Comparison of ENCODE assay signal across 8 cellular contexts in genomic region chr9:121650220-121651013, GRCh38. TPM values are rescaled to one million over a fixed set of nuclear protein-coding genes. Genes with fewer than 3 reads are reported as not detected.
DNase-seq lines count a peak whose midpoint lies in the region; ATAC-seq and TF ChIP-seq lines count a peak whose summit lies in the region.

No MANE protein-coding gene starts in this region.

- H3K9me3 ChIP-seq in body of pancreas (no peaks in the 10 kb centered on the region), lower lobe of right lung (no peaks in the 10 kb centered on the region), thoracic aorta (no peaks in the 10 kb centered on the region)

- H3K4me1 ChIP-seq in body of pancreas (peaks cover 62% of the 10 kb centered on the region), lower lobe of right lung (peaks cover 48% of the 10 kb centered on the region), thoracic aorta (ENCODE audit: control insufficient read depth in 1 of 2, low read depth in 2 of 2) (peaks cover 16 to 29% of the 10 kb centered on the region in 2 donors)

- WGBS in body of pancreas, 2 donors, result 10 to 12% methylated on average over 13 to 15 of the region's 15 CpGs

- no peak overlapping the region for H3K4me3 ChIP-seq in body of pancreas
- peak overlapping the region; percentile 63 for H3K4me3 ChIP-seq in lower lobe of right lung
- H3K4me3 ChIP-seq in thoracic aorta, result peak overlapping the region; percentile 82

- DNase-seq in GDM1 (lab: John Stamatoyannopoulos, UW) (peak; percentile 68), NCI-H1694 treated with DMSO at 0.1 percent for 48 hours (lab: John Stamatoyannopoulos, UW) (peak; percentile 40), body of pancreas (peak; percentile 46 to 62 (median 48)), lower lobe of right lung (no peak), thoracic aorta (ENCODE audit: low spot score) (no peak), dedifferentiated amniotic fluid mesenchymal stem cell (ENCODE audit: extremely low spot score) (no peak)

- intact Hi-C loops in body of pancreas (cut with DNase I) (no loop called here), lower lobe of right lung (cut with DNase I) (no loop called here)

- TF ChIP-seq CTCF in body of pancreas (IDR thresholded peaks at IDR 0.05) (no peak), lower lobe of right lung (IDR thresholded peaks at IDR 0.05) (no peak), thoracic aorta (IDR thresholded peaks at IDR 0.05) (no peak)

- ATAC-seq in body of pancreas, result peak; percentile 22
- peak; percentile 50 to 52 for ATAC-seq in lower lobe of right lung
- no peak for ATAC-seq in thoracic aorta (ENCODE audit: insufficient number of reproducible peaks, low FRiP score, low read depth)
- ATAC-seq in HG03280 (IDR thresholded peaks at IDR 0.05; ENCODE audit: unreplicated experiment), result no peak
- ATAC-seq in GM21619 (IDR thresholded peaks at IDR 0.05; ENCODE audit: unreplicated experiment), result no peak

- peak overlapping the region; percentile 11 to 70 (median 62) for H3K27ac ChIP-seq in body of pancreas
- H3K27ac ChIP-seq in lower lobe of right lung, result no peak overlapping the region
- H3K27ac ChIP-seq in thoracic aorta, result no peak overlapping the region

- no peak for TF ChIP-seq POLR2A in body of pancreas (IDR thresholded peaks at IDR 0.05)

- H3K27me3 ChIP-seq in body of pancreas (no peaks in the 10 kb centered on the region), lower lobe of right lung (ENCODE audit: low read depth) (peaks cover 16% of the 10 kb centered on the region), thoracic aorta (replicated peaks; ENCODE audit: insufficient read depth) (no peaks in the 10 kb centered on the region)

- H3K36me3 ChIP-seq in body of pancreas (replicated peaks in 1 of 2; ENCODE audit: insufficient read depth in 1 of 2, low read depth in 2 of 2) (no peaks in the 10 kb centered on the region), lower lobe of right lung (no peaks in the 10 kb centered on the region), thoracic aorta (no peaks in the 10 kb centered on the region)

RNA-seq across cellular contexts. Expression of gene DAB2IP, which starts 1.0 kb away (rescaled TPM):
- total RNA-seq in body of pancreas (10 to 100 TPM; 25.2 to 34.9 TPM), lower lobe of right lung (54.1 TPM), thoracic aorta (100 to 1,000 TPM in 1 of 2 donors, 10 to 100 TPM in 1; 87.4 to 104 TPM)

Comparison
In these comparisons a context has a peak if more than half of its experiments do, and no peak if none do; other contexts are left out.
1. DNase-seq: peak in GDM1 (single experiment), NCI-H1694 treated with DMSO at 0.1 percent for 48 hours (single experiment) and body of pancreas (4 of 4); none in lower lobe of right lung (single experiment), thoracic aorta (single experiment) and dedifferentiated amniotic fluid mesenchymal stem cell (single experiment).
2. ATAC-seq: peak in body of pancreas (single experiment) and lower lobe of right lung (2 of 2); none in thoracic aorta (single experiment), HG03280 (single experiment) and GM21619 (single experiment).
3. H3K27ac ChIP-seq: peak in body of pancreas (4 of 4); none in lower lobe of right lung (single experiment) and thoracic aorta (0 of 2).
4. H3K4me3 ChIP-seq: peak in lower lobe of right lung (single experiment) and thoracic aorta (single experiment); none in body of pancreas (0 of 2).